ENCODE assay signal across 11 cellular contexts in the genomic region with DNA sequence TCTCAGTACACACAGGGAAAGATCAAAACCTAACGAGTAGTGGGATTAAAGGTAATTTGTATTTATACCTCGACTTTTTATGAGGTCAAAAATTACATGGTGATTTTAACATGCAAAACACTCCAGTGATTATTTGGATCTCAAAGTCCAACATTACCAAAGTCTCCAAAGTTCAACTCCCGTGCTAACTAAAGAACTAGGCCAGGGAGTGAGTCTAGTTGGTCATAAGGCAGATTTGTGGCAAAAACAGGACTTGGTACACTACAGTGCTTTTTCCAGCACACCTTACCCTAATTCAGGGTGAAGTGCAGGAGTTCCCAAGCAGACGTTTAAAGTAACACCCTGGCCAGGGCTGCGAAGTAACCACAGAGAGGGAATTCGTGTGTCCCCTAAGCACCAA. TPM values are rescaled to one million over a fixed set of nuclear protein-coding genes. Genes with fewer than 3 reads are reported as not detected.
DNase-seq lines count a peak whose midpoint lies in the region; ATAC-seq, FAIRE-seq and TF ChIP-seq lines count a peak whose summit lies in the region.
"Had no signal": no experiment of that assay in that cellular context is flagged by ENCODE, and none has a peak within 500 bp of the region (broad histone marks: within the 10 kb centered on the region; RNA-seq: fewer than 3 reads in every experiment).

No MANE protein-coding gene starts in this region.

- FAIRE-seq in GM12891 (lab: Jason Lieb, UNC): no peak
- FAIRE-seq: endometrium had no signal

- peaks cover 5 to 49% (median 30%) of the 10 kb centered on the region in 6 donors for H3K4me1 ChIP-seq in spleen
- H3K4me1 ChIP-seq in tibial nerve: peaks cover 0 to 34% (median 14%) of the 10 kb centered on the region in 4 donors

- peaks cover 0 to 37% (median 19%) of the 10 kb centered on the region in 7 donors for H3K27me3 ChIP-seq in spleen (replicated peaks in 1 of 7)
- peaks cover 0 to 28% of the 10 kb centered on the region in 2 donors for H3K27me3 ChIP-seq in tibial nerve

- CTCF ChIA-PET in T-cell (lab: Charles Lee): no interaction called here

- TF ChIP-seq POLR2A in spleen (IDR thresholded peaks at IDR 0.05) (no peak), tibial nerve (IDR thresholded peaks at IDR 0.05) (no peak), GM12891 (IDR thresholded peaks at IDR 0.05; ENCODE audit: low read depth, low read length) (no peak)

- peak overlapping the region; percentile 97 for H3K4me3 Mint-ChIP-seq in activated T-cell treated with anti-CD3 and anti-CD28 coated beads, Interleukin-2, amount 50 U/mL, for 24 hours
- H3K4me3 Mint-ChIP-seq in T-cell: peak overlapping the region; percentile 68 to 89 (median 69)

- intact Hi-C loops in spleen (cut with DNase I; ENCODE audit: low total_unique reads): no loop called here

- peaks cover 31% of the 10 kb centered on the region for H3K27me3 Mint-ChIP-seq in activated T-cell treated with anti-CD3 and anti-CD28 coated beads, Interleukin-2, amount 50 U/mL, for 24 hours
- H3K27me3 Mint-ChIP-seq in T-cell: peaks cover 10 to 26% of the 10 kb centered on the region in 2 donors

- peak overlapping the region; percentile 99 for H3K27ac Mint-ChIP-seq in activated T-cell treated with anti-CD3 and anti-CD28 coated beads, Interleukin-2, amount 50 U/mL, for 24 hours
- peak overlapping the region; percentile 36 to 59 for H3K27ac Mint-ChIP-seq in T-cell

- no peaks in the 10 kb centered on the region for H3K9me3 ChIP-seq in spleen
- H3K9me3 ChIP-seq in tibial nerve: no peaks in the 10 kb centered on the region

- no peaks in the 10 kb centered on the region for H3K9me3 Mint-ChIP-seq in activated T-cell treated with anti-CD3 and anti-CD28 coated beads, Interleukin-2, amount 50 U/mL, for 24 hours
- H3K9me3 Mint-ChIP-seq in T-cell: no peaks in the 10 kb centered on the region

- ATAC-seq in T-cell (replicated peaks in 1 of 4): no peak

- no peak for DNase-seq in activated T-cell treated with anti-CD3 and anti-CD28 coated beads, Interleukin-2, amount 50 U/mL, for 24 hours
- no peak for DNase-seq in activated T-cell treated with anti-CD3 and anti-CD28 coated beads, Interleukin-2, amount 50 U/mL, for 1 hour
- DNase-seq in T-cell (no peak), fibroblast of the aortic adventitia (ENCODE audit: low read depth) (no peak), spleen (no peak), tibial nerve (ENCODE audit: low spot score in 2 of 2) (no peak), NAMALWA (ENCODE audit: low spot score) (no peak), GM12891 (ENCODE audit: insufficient read length, low spot score) (no peak)
- DNase-seq: AML-193 had no signal

- TF ChIP-seq CTCF in fibroblast of the aortic adventitia (IDR thresholded peaks at IDR 0.05; ENCODE audit: insufficient read depth, low read length) (no peak), spleen (IDR thresholded peaks at IDR 0.05 in 8 of 11, conservative IDR thresholded peaks at IDR 0.05 in 3 of 11) (no peak), tibial nerve (IDR thresholded peaks at IDR 0.05) (no peak)

- H3K4me3 ChIP-seq in fibroblast of the aortic adventitia (ENCODE audit: low read depth, low read length): peak overlapping the region; percentile 86
- peak overlapping the region in 5 of 8 donors; percentile 55 to 77 (median 65) for H3K4me3 ChIP-seq in spleen
- no peak overlapping the region for H3K4me3 ChIP-seq in tibial nerve

- WGBS in spleen, 5 donors: 78 to 89% (median 86%) methylated on average over 6 of the region's 6 CpGs
- WGBS in tibial nerve, 2 donors: 80 to 82% methylated on average over 6 of the region's 6 CpGs

- peaks cover 54% of the 10 kb centered on the region for H3K36me3 Mint-ChIP-seq in activated T-cell treated with anti-CD3 and anti-CD28 coated beads, Interleukin-2, amount 50 U/mL, for 24 hours (ENCODE audit: low read depth)
- peaks cover 23% of the 10 kb centered on the region for H3K36me3 Mint-ChIP-seq in T-cell

- peaks cover 48% of the 10 kb centered on the region for H3K4me1 Mint-ChIP-seq in activated T-cell treated with anti-CD3 and anti-CD28 coated beads, Interleukin-2, amount 50 U/mL, for 24 hours (ENCODE audit: low read depth)
- peaks cover 42 to 59% (median 57%) of the 10 kb centered on the region in 3 donors for H3K4me1 Mint-ChIP-seq in T-cell

- H3K27ac ChIP-seq in spleen: no peak overlapping the region
- H3K27ac ChIP-seq in tibial nerve: no peak overlapping the region

- no peak for TF ChIP-seq EP300 in tibial nerve (IDR thresholded peaks at IDR 0.05)

- POLR2A ChIA-PET in T-cell (lab: Charles Lee): no interaction called here

- peaks cover 0 to 31% (median 14%) of the 10 kb centered on the region in 6 donors for H3K36me3 ChIP-seq in spleen
- peaks cover 0 to 18% (median 0%) of the 10 kb centered on the region in 3 donors for H3K36me3 ChIP-seq in tibial nerve

TF ChIP-seq in GM12891, 5 proteins besides CTCF, POLR2A, EP300 and RAD21:
- no peak for TF ChIP-seq POLR2AphosphoS5 (IDR thresholded peaks at IDR 0.05; ENCODE audit: low read depth, low read length)
- TF ChIP-seq POU2F2 (IDR thresholded peaks at IDR 0.05; ENCODE audit: low read depth, low read length): no peak
- no peak for TF ChIP-seq TAF1 (IDR thresholded peaks at IDR 0.05; ENCODE audit: low read depth, low read length)
- TF ChIP-seq SPI1 (IDR thresholded peaks at IDR 0.05; ENCODE audit: low read depth, low read length): no peak
- TF ChIP-seq PAX5 (IDR thresholded peaks at IDR 0.05; ENCODE audit: insufficient read depth, low read length, severe bottlenecking): no peak

RNA-seq across cellular contexts. Expression of a gene that starts 1.1 kb away (rescaled TPM):
- 10 to 100 TPM in 3 of 5 donors, 1 to 10 TPM in 2; 5.2 to 14.6 (median 11.5) TPM for total RNA-seq in T-cell
- total RNA-seq in fibroblast of the aortic adventitia (ENCODE audit: low replicate concordance): 11.7 and 38.3 TPM in 2 replicates
- 10 to 100 TPM in 5 of 7 donors, 1 to 10 TPM in 2; 7.7 to 12.7 (median 11.9) TPM for total RNA-seq in spleen
- 10 to 100 TPM in 2 of 3 donors, 1 to 10 TPM in 1; 8.9 to 11.4 (median 10.8) TPM for polyA plus RNA-seq in spleen
- 1 to 10 TPM; 3.3 to 6.6 (median 5.2) TPM for total RNA-seq in tibial nerve
- 11.7 TPM for polyA plus RNA-seq in GM12891 (2012; ENCODE audit: low read depth, missing spikeins)

RNA-seq across cellular contexts. Expression of a gene that starts 2.4 kb away (rescaled TPM):
- total RNA-seq in T-cell (under 1 TPM in 3 of 5 donors, not detected in 2; 0.16 to 0.26 (median 0.16) TPM), fibroblast of the aortic adventitia (ENCODE audit: low replicate concordance) (under 0.01 TPM in 1 of 2 replicates, not detected in the other), spleen (1 to 10 TPM in 2 of 7 donors, under 1 TPM in 3, not detected in 2; 0.33 to 1.8 (median 0.85) TPM), tibial nerve (under 1 TPM in 1 of 4 donors, not detected in 3; 0.30 TPM)
- polyA plus RNA-seq in spleen: under 1 TPM; 0.11 to 0.24 (median 0.22) TPM
- polyA plus RNA-seq in GM12891 (2012; ENCODE audit: low read depth, missing spikeins): not detected

RNA-seq across cellular contexts. Expression of a gene that starts 14.4 kb away (rescaled TPM):
- total RNA-seq in T-cell (1 to 10 TPM; 2.8 to 7.4 (median 6.9) TPM), fibroblast of the aortic adventitia (ENCODE audit: low replicate concordance) (3.1 and 15.3 TPM in 2 replicates), spleen (1 to 10 TPM; 3.0 to 7.7 (median 4.4) TPM), tibial nerve (1 to 10 TPM in 2 of 4 donors, under 1 TPM in 2; 0.59 to 2.5 (median 1.3) TPM)
- 1 to 10 TPM; 4.0 to 4.6 (median 4.2) TPM for polyA plus RNA-seq in spleen
- polyA plus RNA-seq in GM12891 (2012; ENCODE audit: low read depth, missing spikeins): 9.8 TPM

RNA-seq across cellular contexts. Expression of a gene that starts 44.0 kb away (rescaled TPM):
- total RNA-seq in T-cell (not detected), fibroblast of the aortic adventitia (ENCODE audit: low replicate concordance) (not detected in 2 replicates), spleen (1 to 10 TPM in 6 of 7 donors, not detected in 1; 1.8 to 7.1 (median 3.0) TPM), tibial nerve (not detected)
- polyA plus RNA-seq in spleen: 1 to 10 TPM; 1.2 to 3.6 (median 3.1) TPM
- not detected for polyA plus RNA-seq in GM12891 (2012; ENCODE audit: low read depth, missing spikeins)
- total RNA-seq: kidney epithelial cell had no signal

Comparison
In these comparisons a context has a peak if more than half of its experiments do, and no peak if none do; other contexts are left out.
1. H3K4me3 ChIP-seq: peak in fibroblast of the aortic adventitia (single experiment) and spleen (5 of 8); none in tibial nerve (0 of 4).